In the genomic region with DNA sequence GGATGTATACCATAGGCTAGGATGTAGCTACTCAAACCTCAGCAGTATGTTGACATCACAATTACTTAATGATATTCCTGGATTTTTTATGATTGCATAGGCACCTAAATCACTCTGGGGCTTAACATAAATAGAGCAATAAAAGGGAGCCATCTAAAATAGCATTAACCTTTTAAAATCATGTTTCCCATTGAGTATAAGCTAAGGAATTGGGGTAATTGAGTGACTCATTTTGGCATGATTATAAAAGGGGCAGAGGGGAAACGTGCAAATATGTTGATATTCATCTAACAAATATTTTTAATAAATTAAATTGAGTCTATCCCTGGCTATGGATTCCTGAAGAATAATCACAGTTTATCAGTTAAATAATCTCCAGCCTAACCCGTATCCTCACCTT, we compare ENCODE assay signal across 15 cellular contexts.
DNase-seq lines count a peak whose midpoint lies in the region; ATAC-seq and TF ChIP-seq lines count a peak whose summit lies in the region.
"Had no signal": no experiment of that assay in that cellular context is flagged by ENCODE, and none has a peak within 500 bp of the region (broad histone marks: within the 10 kb centered on the region; RNA-seq: fewer than 3 reads in every experiment).

No MANE protein-coding gene starts in this region.

- in situ Hi-C loops in transverse colon (cut with MboI; ENCODE audit: low pct_ligation_motif_present in 1 of 4, low pct_unique_long_range_greater_than_20kb in 1 of 4, low sequenced_read_pairs in 3 of 4), result no loop called here

- no peaks in the 10 kb centered on the region for H3K27me3 ChIP-seq in Karpas-422 (ENCODE audit: low read length)
- no peaks in the 10 kb centered on the region for H3K27me3 ChIP-seq in RWPE2 (ENCODE audit: insufficient read depth, poor library complexity, severe bottlenecking)
- H3K27me3 ChIP-seq in transverse colon, result no peaks in the 10 kb centered on the region
- H3K27me3 ChIP-seq: BLaER1 had no signal

- H3K9ac ChIP-seq in Karpas-422 (ENCODE audit: low read length), result no peak overlapping the region
- H3K9ac ChIP-seq: BLaER1, GM23248 had no signal

- H3K4me3 ChIP-seq in Karpas-422 (ENCODE audit: low read length), result no peak overlapping the region
- no peak overlapping the region for H3K4me3 ChIP-seq in RWPE2 (ENCODE audit: severe bottlenecking)
- no peak overlapping the region for H3K4me3 ChIP-seq in transverse colon
- H3K4me3 ChIP-seq: BLaER1, GM23248, HAP-1 had no signal

- TF ChIP-seq EP300 in transverse colon (IDR thresholded peaks at IDR 0.05; ENCODE audit: low read depth), result no peak

- no peaks in the 10 kb centered on the region for H3K4me1 ChIP-seq in Karpas-422 (ENCODE audit: low read length)
- H3K4me1 ChIP-seq in RWPE2 (ENCODE audit: insufficient read depth, poor library complexity, severe bottlenecking), result peaks cover 23% of the 10 kb centered on the region
- peaks cover 0 to 14% (median 6%) of the 10 kb centered on the region in 4 donors for H3K4me1 ChIP-seq in transverse colon
- H3K4me1 ChIP-seq: BLaER1, HAP-1 had no signal

- 50 to 71% methylated on average over 1 to 2 of the region's 2 CpGs for WGBS in transverse colon (ENCODE audit: low coverage in 1 of 2), 2 donors

- CTCF ChIA-PET in Calu3 (lab: Charles Lee), result interaction anchor here (0.6 to 1.6 kb wide), 3 partner anchors 9 to 37 kb away, joined by 3 to 5 read pairs (median 3); no protein-coding TSS in a partner anchor

- peaks cover 10% of the 10 kb centered on the region for H3K36me3 Mint-ChIP-seq in Calu3 (ENCODE audit: insufficient read depth, unreplicated experiment)
- H3K36me3 Mint-ChIP-seq: CD14-positive monocyte; CD4-positive, alpha-beta memory T cell had no signal

- H3K4me3 Mint-ChIP-seq in Calu3 (ENCODE audit: low read depth, unreplicated experiment), result no peak overlapping the region
- H3K4me3 Mint-ChIP-seq: CD14-positive monocyte; CD4-positive, alpha-beta memory T cell had no signal

- peaks cover 70% of the 10 kb centered on the region for H3K4me1 Mint-ChIP-seq in Calu3 (ENCODE audit: low read depth, unreplicated experiment)
- H3K4me1 Mint-ChIP-seq: CD4-positive, alpha-beta memory T cell had no signal

- H3K27ac ChIP-seq in Karpas-422 (ENCODE audit: low read length) (no peak overlapping the region), RWPE2 (ENCODE audit: poor library complexity, severe bottlenecking) (peak overlapping the region; percentile 49), transverse colon (peak overlapping the region; percentile 13 to 61 (median 48))
- H3K27ac ChIP-seq: 22Rv1, BLaER1, GM23248, HL-60 had no signal

- H3K9me3 ChIP-seq in Karpas-422 (ENCODE audit: low read length), result no peaks in the 10 kb centered on the region
- no peaks in the 10 kb centered on the region for H3K9me3 ChIP-seq in RWPE2 (ENCODE audit: severe bottlenecking)
- no peaks in the 10 kb centered on the region for H3K9me3 ChIP-seq in transverse colon
- H3K9me3 ChIP-seq: BLaER1, HAP-1 had no signal

- intact Hi-C loops in Calu3 (cut with micrococcal nuclease; ENCODE audit: unreplicated experiment), result no loop called here
- intact Hi-C loops in transverse colon (cut with DNase I; ENCODE audit: low total_unique reads), result no loop called here

- DNase-seq in Calu3 (no peak), Karpas-422 (peak; percentile 1), RWPE2 (ENCODE audit: low spot score) (no peak), transverse colon (no peak), 8988T (no peak), T-helper 1 cell (no peak), GM10266 (ENCODE audit: extremely low spot score) (no peak)
- DNase-seq: CD4-positive, alpha-beta memory T cell; DMS79 treated with DMSO at 0.1 percent for 48 hours; GM23248 had no signal

- TF ChIP-seq CTCF in Calu3 (IDR thresholded peaks at IDR 0.05; ENCODE audit: unreplicated experiment) (no peak), RWPE2 (IDR thresholded peaks at IDR 0.05; ENCODE audit: poor library complexity, severe bottlenecking) (no peak), transverse colon (IDR thresholded peaks at IDR 0.05) (no peak), GM10266 (IDR thresholded peaks at IDR 0.05; ENCODE audit: control insufficient read depth, insufficient read depth, low read depth, missing control alignments) (no peak)

- no peaks in the 10 kb centered on the region for H4K20me1 ChIP-seq in Karpas-422 (ENCODE audit: insufficient read depth, low read depth, low read length)
- H4K20me1 ChIP-seq: BLaER1 had no signal

- H3K79me2 ChIP-seq in Karpas-422 (ENCODE audit: low read length), result no peaks in the 10 kb centered on the region

- H3K27ac Mint-ChIP-seq in Calu3 (ENCODE audit: unreplicated experiment), result peak overlapping the region; percentile 80
- H3K27ac Mint-ChIP-seq: CD4-positive, alpha-beta memory T cell had no signal

- H3K36me3 ChIP-seq in Karpas-422 (ENCODE audit: insufficient read depth, low read length) (no peaks in the 10 kb centered on the region), RWPE2 (ENCODE audit: low read depth) (no peaks in the 10 kb centered on the region), transverse colon (no peaks in the 10 kb centered on the region)
- H3K36me3 ChIP-seq: BLaER1, HAP-1 had no signal

- BruUV-seq in Calu3 (replicated peaks; lab: Mats Ljungman, UMichigan), result TSS peak; percentile 97

- H3K4me2 ChIP-seq in Karpas-422 (ENCODE audit: low read depth, low read length, poor library complexity, severe bottlenecking), result no peak overlapping the region
- H3K4me2 ChIP-seq: BLaER1 had no signal

- TF ChIP-seq POLR2A in transverse colon (IDR thresholded peaks at IDR 0.05), result no peak

- H3K9me2 ChIP-seq in Karpas-422 (replicated peaks; ENCODE audit: insufficient read depth, low read length), result no peaks in the 10 kb centered on the region

- no peak overlapping the region for H2AFZ ChIP-seq in Karpas-422 (ENCODE audit: low read length)
- H2AFZ ChIP-seq: GM23248 had no signal

- H3K9me3 Mint-ChIP-seq in Calu3 (ENCODE audit: low read depth, unreplicated experiment), result no peaks in the 10 kb centered on the region
- H3K9me3 Mint-ChIP-seq: CD14-positive monocyte had no signal

- no peak; the same call in 1 of the 3 replicates for ATAC-seq in RWPE2 (ENCODE audit: low read depth)

- H3K27me3 Mint-ChIP-seq in Calu3 (ENCODE audit: unreplicated experiment), result no peaks in the 10 kb centered on the region
